ENCODE assay signal across 29 cellular contexts in genomic region chr18:25818505-25818904, GRCh38.
"Had no signal": no experiment of that assay in that cellular context is flagged by ENCODE, and none has a peak within 500 bp of the region (broad histone marks: within the 10 kb centered on the region; RNA-seq: fewer than 3 reads in every experiment).

No MANE protein-coding gene starts in this region.

- H3K9me3 ChIP-seq: ovary, psoas muscle, spleen, stomach, thoracic aorta, thyroid gland, tibial nerve, upper lobe of right lung, uterus had no signal

- H3K27me3 ChIP-seq: ovary, stomach, thyroid gland, tibial nerve, upper lobe of right lung, uterus had no signal

- H3K36me3 ChIP-seq: ovary, spleen, stomach, thoracic aorta, thyroid gland, tibial nerve, upper lobe of right lung, uterus had no signal

- H3K9me3 Mint-ChIP-seq: naive thymus-derived CD4-positive, alpha-beta T cell; natural killer cell; stimulated activated memory B cell treated with anti-CD40 and anti-IgM and Interleukin-4, amounts not matched to agents 10 μg/mL and 1 μg/mL and 100 μg/mL, for 72 hours; stimulated activated naive CD8-positive, alpha-beta T cell treated with anti-CD3 and anti-CD28 coated beads, Interleukin-15, Interleukin-2, amounts not matched to agents 100 ng/mL and 50 ng/mL, for 24 hours; type B pancreatic cell had no signal

- H3K27ac Mint-ChIP-seq: natural killer cell; progenitor cell of endocrine pancreas; stimulated activated memory B cell treated with anti-CD40 and anti-IgM and Interleukin-4, amounts not matched to agents 10 μg/mL and 1 μg/mL and 100 μg/mL, for 72 hours; stimulated activated naive CD8-positive, alpha-beta T cell treated with anti-CD3 and anti-CD28 coated beads, Interleukin-15, Interleukin-2, amounts not matched to agents 100 ng/mL and 50 ng/mL, for 24 hours; type B pancreatic cell had no signal

- ATAC-seq: naive thymus-derived CD4-positive, alpha-beta T cell; natural killer cell; psoas muscle; right cardiac atrium; sciatic nerve; stimulated activated memory B cell treated with anti-CD40 and anti-IgM and Interleukin-4, amounts not matched to agents 10 μg/mL and 1 μg/mL and 100 μg/mL, for 72 hours; upper lobe of right lung had no signal

- H3K4me3 Mint-ChIP-seq: naive thymus-derived CD4-positive, alpha-beta T cell; natural killer cell; nephron; stimulated activated memory B cell treated with anti-CD40 and anti-IgM and Interleukin-4, amounts not matched to agents 10 μg/mL and 1 μg/mL and 100 μg/mL, for 72 hours; stimulated activated naive CD8-positive, alpha-beta T cell treated with anti-CD3 and anti-CD28 coated beads, Interleukin-15, Interleukin-2, amounts not matched to agents 100 ng/mL and 50 ng/mL, for 24 hours; type B pancreatic cell had no signal

- H3K27ac ChIP-seq: ovary, parathyroid adenoma, psoas muscle, skin epidermis, spleen, stomach, thoracic aorta, thyroid gland, tibial nerve, upper lobe of right lung, uterus had no signal

- H3K36me3 Mint-ChIP-seq: naive thymus-derived CD4-positive, alpha-beta T cell; natural killer cell; stimulated activated memory B cell treated with anti-CD40 and anti-IgM and Interleukin-4, amounts not matched to agents 10 μg/mL and 1 μg/mL and 100 μg/mL, for 72 hours; type B pancreatic cell had no signal

- DNase-seq: naive thymus-derived CD4-positive, alpha-beta T cell; natural killer cell; occipital lobe; ovary; posterior cingulate gyrus; psoas muscle; right cardiac atrium; spleen; stimulated activated CD4-positive, alpha-beta T cell treated with anti-CD3 and anti-CD28 coated beads, Interleukin-12 subunit alpha, Interleukin-12 subunit beta, amount 100 ng/mL, for 4 hours; stimulated activated CD4-positive, alpha-beta T cell treated with anti-CD3 and anti-CD28 coated beads, Interleukin-1b, Interleukin-23, amount 100 ng/mL, for 48 hours; stimulated activated CD4-positive, alpha-beta T cell treated with anti-CD3 and anti-CD28 coated beads, Interleukin-4, amount 100 ng/mL, for 1 hour; stimulated activated CD4-positive, alpha-beta T cell treated with anti-CD3 and anti-CD28 coated beads, Interleukin-4, amount 100 ng/mL, for 4 hours; stimulated activated CD8-positive, alpha-beta memory T cell treated with anti-CD3 and anti-CD28 coated beads, Interleukin-4, amount 100 ng/mL, for 48 hours; stimulated activated naive CD4-positive, alpha-beta T cell; stomach; thyroid gland; upper lobe of right lung; uterus had no signal

- H3K4me2 ChIP-seq: smooth muscle cell had no signal

- H3K79me2 ChIP-seq: parathyroid adenoma had no signal

- H3K4me3 ChIP-seq: ovary, psoas muscle, skin epidermis, smooth muscle cell, spleen, stomach, thoracic aorta, thyroid gland, tibial nerve, upper lobe of right lung, uterus had no signal

- H3K9ac ChIP-seq: parathyroid adenoma had no signal

- H3K4me1 ChIP-seq: parathyroid adenoma, psoas muscle, stomach, thyroid gland, tibial nerve, upper lobe of right lung, uterus had no signal

- H2AFZ ChIP-seq: parathyroid adenoma had no signal
